15 cellular contexts compared by ENCODE assay signal in genomic region chr12:52969828-52970569, GRCh38. TPM values are rescaled to one million over a fixed set of nuclear protein-coding genes. Genes with fewer than 3 reads are reported as not detected.
DNase-seq lines count a peak whose midpoint lies in the region; ATAC-seq, FAIRE-seq and TF ChIP-seq lines count a peak whose summit lies in the region.
"Had no signal": no experiment of that assay in that cellular context is flagged by ENCODE, and none has a peak within 500 bp of the region (broad histone marks: within the 10 kb centered on the region; RNA-seq: fewer than 3 reads in every experiment).

No MANE protein-coding gene starts in this region.

- TF ChIP-seq POLR2A in H1 (IDR thresholded peaks at IDR 0.05; ENCODE audit: control extremely low read depth in 1 of 2, low read depth in 2 of 2, low read length in 2 of 2) (no peak), sigmoid colon (IDR thresholded peaks at IDR 0.05) (no peak)

- TF ChIP-seq RAD21 in H1 (IDR thresholded peaks at IDR 0.05 in 1 of 2, conservative IDR thresholded peaks at IDR 0.05 in 1 of 2; ENCODE audit: low read depth in 2 of 2, low read length in 2 of 2) = no peak

- H3K9me3 ChIP-seq in H1 (ENCODE audit: insufficient read depth in 2 of 2, low read depth in 1 of 2, low read length in 1 of 2) (no peaks in the 10 kb centered on the region), sigmoid colon (no peaks in the 10 kb centered on the region), A673 (ENCODE audit: low read depth, low read length, poor library complexity, severe bottlenecking) (no peaks in the 10 kb centered on the region)

- H3K4me1 Mint-ChIP-seq in nephron progenitor cell = peaks cover 61% of the 10 kb centered on the region
- H3K4me1 Mint-ChIP-seq: activated naive CD8-positive, alpha-beta T cell treated with anti-CD3 and anti-CD28 coated beads, Interleukin-2, amount 10 ng/mL, durations not matched to agents 7 days and 5 days had no signal

- H3K27ac ChIP-seq in H1 (ENCODE audit: low read depth, low read length) (no peak overlapping the region), sigmoid colon (peak overlapping the region in 1 of 4 donors; percentile 59), A673 (ENCODE audit: low read depth, low read length, poor library complexity, severe bottlenecking) (no peak overlapping the region), foreskin keratinocyte (no peak overlapping the region)

- no peaks in the 10 kb centered on the region for H3K79me2 ChIP-seq in H1 (ENCODE audit: control insufficient read depth in 1 of 2, insufficient read depth in 2 of 2, low read length in 2 of 2)

- no peak overlapping the region for H3K4ac ChIP-seq in H1 (replicated peaks; ENCODE audit: insufficient read length, low read depth, low read length)

- H3K27ac Mint-ChIP-seq in nephron progenitor cell = peak overlapping the region; percentile 95
- H3K27ac Mint-ChIP-seq: activated naive CD8-positive, alpha-beta T cell treated with anti-CD3 and anti-CD28 coated beads, Interleukin-2, amount 10 ng/mL, durations not matched to agents 7 days and 5 days; CD8-positive, alpha-beta T cell had no signal

- BruUV-seq in A673 (replicated peaks; lab: Mats Ljungman, UMichigan) = no TSS peak

- WGBS in H1 (ENCODE audit: extremely low coverage in 1 of 2, insufficient coverage in 1 of 2, insufficient read length in 1 of 2, insufficient replicate concordance in 2 of 2, low coverage in 1 of 2, low lambda C conversion rate in 2 of 2, missing lambda C conversion rate in 1 of 2), 2 experiments = 85% methylated on average over 7 of the region's 7 CpGs; no CpG with 5 or more reads in 1 of the 2 experiments
- WGBS in sigmoid colon, 2 donors = 13 to 56% methylated on average over 7 of the region's 7 CpGs

- H3K27me3 Mint-ChIP-seq in nephron progenitor cell (ENCODE audit: low read depth, poor library complexity) = peaks cover 6% of the 10 kb centered on the region

- no peak for FAIRE-seq in H1 (lab: Jason Lieb, UNC)
- FAIRE-seq: frontal cortex, GM19239, H54 had no signal

- TF ChIP-seq CTCF in H1 (IDR thresholded peaks at IDR 0.05; ENCODE audit: control extremely low read depth in 1 of 3, insufficient read depth in 1 of 3, low read depth in 1 of 3, low read length in 3 of 3) (no peak), nephron progenitor cell (IDR thresholded peaks at IDR 0.05) (no peak), sigmoid colon (IDR thresholded peaks at IDR 0.05) (no peak), A673 (conservative IDR thresholded peaks at IDR 0.05; ENCODE audit: low read depth, low read length) (no peak), foreskin keratinocyte (conservative IDR thresholded peaks at IDR 0.05) (no peak)

- no peak overlapping the region for H3K23ac ChIP-seq in H1 (ENCODE audit: insufficient read length)

- CTCF ChIA-PET in H1 (lab: Charles Lee; ENCODE audit: partially characterized antibody) (interaction anchor here (0.5 to 5.4 kb wide), 15 partner anchors 9 to 108 kb away, joined by 3 to 53 read pairs (median 5); partner anchors contain the start of genes KRT18 and KRT8), A673 (lab: Charles Lee) (interaction anchor here (0.7 to 1.4 kb wide), 2 partner anchors 11 to 84 kb away, joined by 3 to 7 read pairs; no protein-coding TSS in a partner anchor)

- no peaks in the 10 kb centered on the region for H4K20me1 ChIP-seq in H1 (replicated peaks in 1 of 2; ENCODE audit: control insufficient read depth in 1 of 2, insufficient read depth in 2 of 2, low read length in 2 of 2)

- peaks cover 8% of the 10 kb centered on the region; the same call in 1 of the 2 replicates for H3K23me2 ChIP-seq in H1 (ENCODE audit: low read depth, low read length)

- peak overlapping the region; percentile 43; the same call in 1 of the 2 replicates for H2BK20ac ChIP-seq in H1 (ENCODE audit: low read length)

- no peak for ATAC-seq in foreskin keratinocyte
- ATAC-seq: CD8-positive, alpha-beta T cell had no signal

- H3K4me3 Mint-ChIP-seq in nephron progenitor cell = peak overlapping the region; percentile 9
- H3K4me3 Mint-ChIP-seq: activated naive CD8-positive, alpha-beta T cell treated with anti-CD3 and anti-CD28 coated beads, Interleukin-2, amount 10 ng/mL, durations not matched to agents 7 days and 5 days; CD8-positive, alpha-beta T cell had no signal

- no peaks in the 10 kb centered on the region for H3K9me3 Mint-ChIP-seq in nephron progenitor cell
- H3K9me3 Mint-ChIP-seq: activated naive CD8-positive, alpha-beta T cell treated with anti-CD3 and anti-CD28 coated beads, Interleukin-2, amount 10 ng/mL, durations not matched to agents 7 days and 5 days; CD8-positive, alpha-beta T cell had no signal

- H4K8ac ChIP-seq in H1 (ENCODE audit: extremely low read depth, insufficient read depth, low read length) = no peak overlapping the region

- H3K56ac ChIP-seq in H1 (replicated peaks; ENCODE audit: insufficient read length, low read depth, low read length) = no peak overlapping the region

- H3K18ac ChIP-seq in H1 (ENCODE audit: extremely low read depth, low read length) = peak overlapping the region; percentile 48; the same call in 1 of the 2 replicates

- H3K4me1 ChIP-seq in H1 (replicated peaks in 1 of 4; ENCODE audit: control insufficient read depth in 3 of 4, insufficient read depth in 4 of 4, low read length in 3 of 4) (peaks cover 4 to 10% (median 7%) of the 10 kb centered on the region in 4 experiments), sigmoid colon (peaks cover 0 to 19% (median 14%) of the 10 kb centered on the region in 4 donors), A673 (ENCODE audit: insufficient read depth, low read length, poor library complexity, severe bottlenecking) (peaks cover 17% of the 10 kb centered on the region), foreskin keratinocyte (peaks cover 9% of the 10 kb centered on the region)

- in situ Hi-C loops in G401 (cut with HindIII; ENCODE audit: low sequenced_read_pairs) = no loop called here

- no peak overlapping the region for H3K4me2 ChIP-seq in H1 (ENCODE audit: insufficient read depth in 1 of 2, low read depth in 2 of 2, low read length in 2 of 2)

- TF ChIP-seq EP300 in H1 (IDR thresholded peaks at IDR 0.05; ENCODE audit: borderline replicate concordance in 1 of 2, low read depth in 2 of 2, low read length in 2 of 2) = no peak
- no peak for TF ChIP-seq EP300 in sigmoid colon (IDR thresholded peaks at IDR 0.05)

- H3K36me3 Mint-ChIP-seq in nephron progenitor cell (ENCODE audit: low read depth) = no peaks in the 10 kb centered on the region
- H3K36me3 Mint-ChIP-seq: activated naive CD8-positive, alpha-beta T cell treated with anti-CD3 and anti-CD28 coated beads, Interleukin-2, amount 10 ng/mL, durations not matched to agents 7 days and 5 days; CD8-positive, alpha-beta T cell had no signal

- H2BK5ac ChIP-seq in H1 (ENCODE audit: low read depth, low read length) = no peak overlapping the region; the same call in 1 of the 2 replicates

- H4K5ac ChIP-seq in H1 (ENCODE audit: insufficient read length, low read depth, low read length) = no peak overlapping the region

- POLR2A ChIA-PET in H1 (lab: Charles Lee; ENCODE audit: partially characterized antibody) (interaction anchor here (0.7 to 2.6 kb wide), 8 partner anchors 10 to 248 kb away, joined by 3 to 8 read pairs (median 6); partner anchors contain the start of gene KRT8), A673 (lab: Charles Lee; ENCODE audit: low non-redundant PET) (interaction anchor here (0.7 to 0.9 kb wide), 2 partner anchors 49 to 89 kb away, joined by 3 to 14 read pairs; no protein-coding TSS in a partner anchor)

- 0 out of 2 replicates have a peak overlapping the region, but pooled peaks have one; percentile 53 for H2AK5ac ChIP-seq in H1 (ENCODE audit: low read depth, low read length)

- no peak overlapping the region for H2AFZ ChIP-seq in H1 (ENCODE audit: low read length)

- H3K36me3 ChIP-seq in H1 (ENCODE audit: control insufficient read depth in 2 of 4, insufficient read depth in 4 of 4, low read length in 3 of 4) (no peaks in the 10 kb centered on the region), sigmoid colon (no peaks in the 10 kb centered on the region), A673 (ENCODE audit: insufficient read depth, low read length, poor library complexity, severe bottlenecking) (no peaks in the 10 kb centered on the region)

- no peaks in the 10 kb centered on the region for H3K79me1 ChIP-seq in H1 (ENCODE audit: low read depth, low read length)

- peak overlapping the region; percentile 51 for H2BK120ac ChIP-seq in H1 (replicated peaks; ENCODE audit: low read depth, low read length)

- H3K27me3 ChIP-seq in H1 (replicated peaks in 1 of 4; ENCODE audit: control insufficient read depth in 3 of 4, extremely low read depth in 1 of 4, insufficient read depth in 3 of 4, low read length in 3 of 4) (peaks cover 0 to 9% (median 5%) of the 10 kb centered on the region in 4 experiments; a peak in 3 of 7 replicates), sigmoid colon (peaks cover 0 to 19% (median 16%) of the 10 kb centered on the region in 3 donors), A673 (replicated peaks; ENCODE audit: insufficient read depth, low read depth, low read length, poor library complexity) (no peaks in the 10 kb centered on the region), foreskin keratinocyte (no peaks in the 10 kb centered on the region)

- H3K4me3 ChIP-seq in H1 (ENCODE audit: extremely low read depth in 1 of 4, insufficient read depth in 2 of 4, low read depth in 3 of 4, low read length in 4 of 4) (no peak overlapping the region), sigmoid colon (no peak overlapping the region), A673 (ENCODE audit: low read depth, low read length, poor library complexity, severe bottlenecking) (no peak overlapping the region)
- H3K4me3 ChIP-seq: lung had no signal

- H4K91ac ChIP-seq in H1 (replicated peaks; ENCODE audit: insufficient read length, low read length) = no peak overlapping the region

- no peak overlapping the region for H3K9ac ChIP-seq in H1 (replicated peaks in 1 of 4; ENCODE audit: extremely low read depth in 1 of 4, low read depth in 3 of 4, low read length in 3 of 4)

- H3K14ac ChIP-seq in H1 (ENCODE audit: insufficient read length) = no peak overlapping the region

- DNase-seq in G401 (ENCODE audit: low spot score) (peak; percentile 57), NCI-H2196 (lab: John Stamatoyannopoulos, UW; ENCODE audit: unreplicated experiment) (peak; percentile 62), H1 (ENCODE audit: low read depth in 1 of 2, low spot score in 2 of 2) (no peak), nephron progenitor cell (peak; percentile 38), sigmoid colon (no peak), posterior vena cava (ENCODE audit: low spot score) (no peak), A673 (ENCODE audit: low spot score) (no peak), foreskin keratinocyte (no peak)
- DNase-seq: activated naive CD8-positive, alpha-beta T cell treated with anti-CD3 and anti-CD28 coated beads, Interleukin-2, amount 10 ng/mL, durations not matched to agents 7 days and 5 days; CD8-positive, alpha-beta T cell; dermis blood vessel endothelial cell had no signal

- intact Hi-C loops in sigmoid colon (cut with DNase I) = loop anchor here (10.0 kb wide), 1 partner anchor 395 kb away; the partner anchor contains the start of gene KRT74
- intact Hi-C loops in posterior vena cava (cut with DNase I) = loop anchor here in 1 of 2 donors (10.0 kb wide), 1 partner anchor 815 kb away; no protein-coding TSS in a partner anchor
- intact Hi-C loops in A673 (cut with micrococcal nuclease; ENCODE audit: unreplicated experiment) = no loop called here

- no peak overlapping the region; the same call in 1 of the 2 replicates for H2BK12ac ChIP-seq in H1 (ENCODE audit: low read depth, low read length)

- 0 out of 2 replicates have a peak overlapping the region, but pooled peaks have one; percentile 49 for H2BK15ac ChIP-seq in H1 (ENCODE audit: low read length)

RNA-seq across cellular contexts. Expression of gene KRT18, which starts 21.1 kb away (rescaled TPM):
- 843 and 873 TPM in 2 replicates for total RNA-seq in G401 (2014; rRNA removed; shearing (Covaris generic))
- 375 and 391 TPM in 2 replicates for total RNA-seq in H1 (2021; fragmentation: NEBNext Ultra II Directional; extraction: Animal tissue kit (Norgen Biotek cat#: 25700))
- polyA plus RNA-seq in H1 (2011; rRNA removed) = 236 and 263 TPM in 2 replicates
- polyA plus RNA-seq in H1 (2011; cell fraction: cytosol; rRNA removed) = 320 TPM
- 356 TPM for polyA plus RNA-seq in H1 (2011; cell fraction: nucleus; rRNA removed)
- polyA plus RNA-seq in H1 (2012, experiment 1 of 2) = 381 to 481 TPM (median 444 TPM) in 4 replicates
- polyA plus RNA-seq in H1 (2012, experiment 2 of 2) = 459 TPM
- 314 TPM for polyA plus RNA-seq in H1 (2013, experiment 1 of 2)
- 311 TPM for polyA plus RNA-seq in H1 (2013, experiment 2 of 2)
- polyA minus RNA-seq in H1 (2011; rRNA and poly(A)+ RNA removed) = 184 and 221 TPM in 2 replicates
- polyA minus RNA-seq in H1 (2011; cell fraction: cytosol; rRNA and poly(A)+ RNA removed) = 173 TPM
- polyA minus RNA-seq in H1 (2011; cell fraction: nucleus; rRNA and poly(A)+ RNA removed) = 115 TPM
- 1 to 10 TPM; 1.5 to 3.9 (median 2.5) TPM for total RNA-seq in sigmoid colon
- 100 to 1,000 TPM; 596 to 847 (median 800) TPM for polyA plus RNA-seq in sigmoid colon
- total RNA-seq in posterior vena cava = 10 to 100 TPM; 14.1 to 20.5 TPM
- 179 and 209 TPM in 2 replicates for total RNA-seq in A673 (2021)
- 500 and 580 TPM in 2 replicates for total RNA-seq in foreskin keratinocyte
- 561 and 630 TPM in 2 replicates for polyA plus RNA-seq in foreskin keratinocyte

RNA-seq across cellular contexts. Expression of gene EIF4B, which starts 36.3 kb away (rescaled TPM):
- 1,115 and 1,229 TPM in 2 replicates for total RNA-seq in G401 (2014; rRNA removed; shearing (Covaris generic))
- 811 and 816 TPM in 2 replicates for total RNA-seq in H1 (2021; fragmentation: NEBNext Ultra II Directional; extraction: Animal tissue kit (Norgen Biotek cat#: 25700))
- polyA plus RNA-seq in H1 (2011; rRNA removed) = 269 and 307 TPM in 2 replicates
- polyA plus RNA-seq in H1 (2011; cell fraction: cytosol; rRNA removed) = 530 TPM
- 680 TPM for polyA plus RNA-seq in H1 (2011; cell fraction: nucleus; rRNA removed)
- polyA plus RNA-seq in H1 (2012, experiment 1 of 2) = 514 to 624 TPM (median 554 TPM) in 4 replicates
- 45.7 TPM for polyA plus RNA-seq in H1 (2012, experiment 2 of 2)
- 453 TPM for polyA plus RNA-seq in H1 (2013, experiment 1 of 2)
- polyA plus RNA-seq in H1 (2013, experiment 2 of 2) = 431 TPM
- polyA minus RNA-seq in H1 (2011; rRNA and poly(A)+ RNA removed) = 939 and 1,134 TPM in 2 replicates
- polyA minus RNA-seq in H1 (2011; cell fraction: cytosol; rRNA and poly(A)+ RNA removed) = 559 TPM
- polyA minus RNA-seq in H1 (2011; cell fraction: nucleus; rRNA and poly(A)+ RNA removed) = 516 TPM
- total RNA-seq in sigmoid colon = 100 to 1,000 TPM; 475 to 575 (median 524) TPM
- 100 to 1,000 TPM; 136 to 233 (median 218) TPM for polyA plus RNA-seq in sigmoid colon
- 100 to 1,000 TPM; 311 to 314 TPM for total RNA-seq in posterior vena cava
- total RNA-seq in A673 (2021) = 393 and 400 TPM in 2 replicates
- total RNA-seq in foreskin keratinocyte = 349 and 368 TPM in 2 replicates
- 95.2 and 110 TPM in 2 replicates for polyA plus RNA-seq in foreskin keratinocyte

Comparison
In these comparisons a context has a peak if more than half of its experiments do, and no peak if none do; other contexts are left out.
1. DNase-seq: peak in G401 (single experiment), NCI-H2196 (single experiment) and nephron progenitor cell (single experiment); none in H1 (0 of 2), sigmoid colon (single experiment), posterior vena cava (single experiment), A673 (single experiment) and foreskin keratinocyte (0 of 2).